Comparison of ENCODE assay signal across 1 cellular context in genomic region chr3:170585008-170585936, GRCh38.
A peak's percentile ranks its signal among the peaks of the same experiment; 100 is the strongest.
TF ChIP-seq lines count a peak whose summit lies in the region.

No MANE protein-coding gene starts in this region.

TF ChIP-seq in WTC11, 78 proteins besides CTCF, POLR2A, EP300 and RAD21 (continued from another document):
- TF ChIP-seq, protein P1, sequence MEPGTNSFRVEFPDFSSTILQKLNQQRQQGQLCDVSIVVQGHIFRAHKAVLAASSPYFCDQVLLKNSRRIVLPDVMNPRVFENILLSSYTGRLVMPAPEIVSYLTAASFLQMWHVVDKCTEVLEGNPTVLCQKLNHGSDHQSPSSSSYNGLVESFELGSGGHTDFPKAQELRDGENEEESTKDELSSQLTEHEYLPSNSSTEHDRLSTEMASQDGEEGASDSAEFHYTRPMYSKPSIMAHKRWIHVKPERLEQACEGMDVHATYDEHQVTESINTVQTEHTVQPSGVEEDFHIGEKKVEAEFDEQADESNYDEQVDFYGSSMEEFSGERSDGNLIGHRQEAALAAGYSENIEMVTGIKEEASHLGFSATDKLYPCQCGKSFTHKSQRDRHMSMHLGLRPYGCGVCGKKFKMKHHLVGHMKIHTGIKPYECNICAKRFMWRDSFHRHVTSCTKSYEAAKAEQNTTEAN (CRISPR knock-in tag; IDR thresholded peaks at IDR 0.05) = no peak
- TF ChIP-seq JAZF1 (CRISPR knock-in tag; IDR thresholded peaks at IDR 0.05) (no peak), CREB1 (CRISPR knock-in tag; IDR thresholded peaks at IDR 0.05) (no peak), NR3C1 (CRISPR knock-in tag; conservative IDR thresholded peaks at IDR 0.05; ENCODE audit: low read depth) (0 out of 2 replicates have a peak, but pooled peaks have one; percentile 9), ELF4 (CRISPR knock-in tag; IDR thresholded peaks at IDR 0.05; ENCODE audit: low read depth) (no peak), E2F4 (CRISPR knock-in tag; IDR thresholded peaks at IDR 0.05; ENCODE audit: borderline replicate concordance, low read depth) (no peak), ZNF138 (CRISPR knock-in tag; conservative IDR thresholded peaks at IDR 0.05) (no peak), CREM (CRISPR knock-in tag; IDR thresholded peaks at IDR 0.05) (no peak), SP1 (CRISPR knock-in tag; conservative IDR thresholded peaks at IDR 0.05) (no peak), ZNF416 (CRISPR knock-in tag; IDR thresholded peaks at IDR 0.05) (no peak), IRF2 (CRISPR knock-in tag; IDR thresholded peaks at IDR 0.05; ENCODE audit: borderline replicate concordance, low read depth) (no peak), USF2 (CRISPR knock-in tag; IDR thresholded peaks at IDR 0.05) (0 out of 2 replicates have a peak, but pooled peaks have one; percentile 1), TP53 (CRISPR knock-in tag; IDR thresholded peaks at IDR 0.05) (0 out of 2 replicates have a peak, but pooled peaks have one; percentile 56), STAT6 (CRISPR knock-in tag; conservative IDR thresholded peaks at IDR 0.05; ENCODE audit: low read depth) (no peak), NFE2L1 (CRISPR knock-in tag; IDR thresholded peaks at IDR 0.05) (no peak), FOXP1 (CRISPR knock-in tag; IDR thresholded peaks at IDR 0.05; ENCODE audit: borderline replicate concordance) (peak; percentile 2; the same call in 1 of the 2 replicates), TEAD1 (CRISPR knock-in tag; IDR thresholded peaks at IDR 0.05) (no peak), ZNF532 (CRISPR knock-in tag; IDR thresholded peaks at IDR 0.05; ENCODE audit: borderline replicate concordance) (no peak), PRRX2 (CRISPR knock-in tag; IDR thresholded peaks at IDR 0.05) (no peak), RORB (CRISPR knock-in tag; IDR thresholded peaks at IDR 0.05) (no peak), FOXJ3 (CRISPR knock-in tag; IDR thresholded peaks at IDR 0.05; ENCODE audit: borderline replicate concordance) (no peak), IRF1 (CRISPR knock-in tag; IDR thresholded peaks at IDR 0.05) (no peak), GABPB1 (CRISPR knock-in tag; IDR thresholded peaks at IDR 0.05) (no peak)
- TF ChIP-seq, protein P2, sequence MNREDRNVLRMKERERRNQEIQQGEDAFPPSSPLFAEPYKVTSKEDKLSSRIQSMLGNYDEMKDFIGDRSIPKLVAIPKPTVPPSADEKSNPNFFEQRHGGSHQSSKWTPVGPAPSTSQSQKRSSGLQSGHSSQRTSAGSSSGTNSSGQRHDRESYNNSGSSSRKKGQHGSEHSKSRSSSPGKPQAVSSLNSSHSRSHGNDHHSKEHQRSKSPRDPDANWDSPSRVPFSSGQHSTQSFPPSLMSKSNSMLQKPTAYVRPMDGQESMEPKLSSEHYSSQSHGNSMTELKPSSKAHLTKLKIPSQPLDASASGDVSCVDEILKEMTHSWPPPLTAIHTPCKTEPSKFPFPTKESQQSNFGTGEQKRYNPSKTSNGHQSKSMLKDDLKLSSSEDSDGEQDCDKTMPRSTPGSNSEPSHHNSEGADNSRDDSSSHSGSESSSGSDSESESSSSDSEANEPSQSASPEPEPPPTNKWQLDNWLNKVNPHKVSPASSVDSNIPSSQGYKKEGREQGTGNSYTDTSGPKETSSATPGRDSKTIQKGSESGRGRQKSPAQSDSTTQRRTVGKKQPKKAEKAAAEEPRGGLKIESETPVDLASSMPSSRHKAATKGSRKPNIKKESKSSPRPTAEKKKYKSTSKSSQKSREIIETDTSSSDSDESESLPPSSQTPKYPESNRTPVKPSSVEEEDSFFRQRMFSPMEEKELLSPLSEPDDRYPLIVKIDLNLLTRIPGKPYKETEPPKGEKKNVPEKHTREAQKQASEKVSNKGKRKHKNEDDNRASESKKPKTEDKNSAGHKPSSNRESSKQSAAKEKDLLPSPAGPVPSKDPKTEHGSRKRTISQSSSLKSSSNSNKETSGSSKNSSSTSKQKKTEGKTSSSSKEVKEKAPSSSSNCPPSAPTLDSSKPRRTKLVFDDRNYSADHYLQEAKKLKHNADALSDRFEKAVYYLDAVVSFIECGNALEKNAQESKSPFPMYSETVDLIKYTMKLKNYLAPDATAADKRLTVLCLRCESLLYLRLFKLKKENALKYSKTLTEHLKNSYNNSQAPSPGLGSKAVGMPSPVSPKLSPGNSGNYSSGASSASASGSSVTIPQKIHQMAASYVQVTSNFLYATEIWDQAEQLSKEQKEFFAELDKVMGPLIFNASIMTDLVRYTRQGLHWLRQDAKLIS (CRISPR knock-in tag; IDR thresholded peaks at IDR 0.05; ENCODE audit: borderline replicate concordance) = no peak
- TF ChIP-seq, protein P3, sequence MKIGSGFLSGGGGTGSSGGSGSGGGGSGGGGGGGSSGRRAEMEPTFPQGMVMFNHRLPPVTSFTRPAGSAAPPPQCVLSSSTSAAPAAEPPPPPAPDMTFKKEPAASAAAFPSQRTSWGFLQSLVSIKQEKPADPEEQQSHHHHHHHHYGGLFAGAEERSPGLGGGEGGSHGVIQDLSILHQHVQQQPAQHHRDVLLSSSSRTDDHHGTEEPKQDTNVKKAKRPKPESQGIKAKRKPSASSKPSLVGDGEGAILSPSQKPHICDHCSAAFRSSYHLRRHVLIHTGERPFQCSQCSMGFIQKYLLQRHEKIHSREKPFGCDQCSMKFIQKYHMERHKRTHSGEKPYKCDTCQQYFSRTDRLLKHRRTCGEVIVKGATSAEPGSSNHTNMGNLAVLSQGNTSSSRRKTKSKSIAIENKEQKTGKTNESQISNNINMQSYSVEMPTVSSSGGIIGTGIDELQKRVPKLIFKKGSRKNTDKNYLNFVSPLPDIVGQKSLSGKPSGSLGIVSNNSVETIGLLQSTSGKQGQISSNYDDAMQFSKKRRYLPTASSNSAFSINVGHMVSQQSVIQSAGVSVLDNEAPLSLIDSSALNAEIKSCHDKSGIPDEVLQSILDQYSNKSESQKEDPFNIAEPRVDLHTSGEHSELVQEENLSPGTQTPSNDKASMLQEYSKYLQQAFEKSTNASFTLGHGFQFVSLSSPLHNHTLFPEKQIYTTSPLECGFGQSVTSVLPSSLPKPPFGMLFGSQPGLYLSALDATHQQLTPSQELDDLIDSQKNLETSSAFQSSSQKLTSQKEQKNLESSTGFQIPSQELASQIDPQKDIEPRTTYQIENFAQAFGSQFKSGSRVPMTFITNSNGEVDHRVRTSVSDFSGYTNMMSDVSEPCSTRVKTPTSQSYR (CRISPR knock-in tag; IDR thresholded peaks at IDR 0.05) = no peak
